ENCODE assay signal across 26 cellular contexts in genomic region chr4:184064877-184065276, GRCh38.
DNase-seq lines count a peak whose midpoint lies in the region; ATAC-seq, FAIRE-seq and TF ChIP-seq lines count a peak whose summit lies in the region.
"Had no signal": no experiment of that assay in that cellular context is flagged by ENCODE, and none has a peak within 500 bp of the region (broad histone marks: within the 10 kb centered on the region; RNA-seq: fewer than 3 reads in every experiment).

No MANE protein-coding gene starts in this region.

- H3K36me3 ChIP-seq in mucosa of rectum (ENCODE audit: control insufficient read depth in 2 of 2, insufficient read depth in 2 of 2, low read length in 2 of 2): no peaks in the 10 kb centered on the region

- H3K9me3 ChIP-seq in A549: no peaks in the 10 kb centered on the region
- no peaks in the 10 kb centered on the region for H3K9me3 ChIP-seq in mucosa of rectum (ENCODE audit: control insufficient read depth in 2 of 2, low read length in 2 of 2)

- no peak for TF ChIP-seq CTCF in A549 (IDR thresholded peaks at IDR 0.05)

- no peak for TF ChIP-seq RAD21 in A549 (conservative IDR thresholded peaks at IDR 0.05 in 1 of 2, IDR thresholded peaks at IDR 0.05 in 1 of 2)

- TF ChIP-seq POLR2A in A549 (IDR thresholded peaks at IDR 0.05; ENCODE audit: low read length): no peak

- H3K4me3 ChIP-seq in A549 (no peak overlapping the region), mucosa of rectum (ENCODE audit: low read length in 2 of 2) (peak overlapping the region; percentile 20 to 31)
- H3K4me3 ChIP-seq: GM12878, GM23248 had no signal

- TF ChIP-seq EP300 in A549 (IDR thresholded peaks at IDR 0.05): no peak

- CTCF ChIA-PET in A549 (lab: Yijun Ruan, JAX): no interaction called here

- 0 out of 3 replicates have a peak, but pooled peaks cover 4% of the 10 kb centered on the region for H3K4me1 ChIP-seq in A549
- H3K4me1 ChIP-seq in mucosa of rectum (ENCODE audit: control insufficient read depth in 2 of 2, insufficient read depth in 2 of 2, low read length in 2 of 2): peaks cover 18 to 24% of the 10 kb centered on the region in 2 donors

- POLR2A ChIA-PET in A549 (lab: Yijun Ruan, JAX): interaction anchor here (1.4 kb wide), 1 partner anchor 77 kb away, joined by 3 read pairs; no protein-coding TSS in a partner anchor

- no peak overlapping the region for H3K9ac ChIP-seq in mucosa of rectum (ENCODE audit: low read depth in 1 of 2, low read length in 2 of 2)
- H3K9ac ChIP-seq: GM23248, KMS-11 had no signal

- ATAC-seq in A549: no peak
- no peak for ATAC-seq in HG02973 (IDR thresholded peaks at IDR 0.05; ENCODE audit: unreplicated experiment)
- ATAC-seq: GM12878, Right ventricle myocardium inferior had no signal

- H3K27me3 ChIP-seq in mucosa of rectum (ENCODE audit: control insufficient read depth in 2 of 2, insufficient read depth in 2 of 2, low read length in 2 of 2): no peaks in the 10 kb centered on the region

- DNase-seq in A549 (ENCODE audit: low read depth in 1 of 2, low spot score in 1 of 2) (no peak), LoVo (ENCODE audit: low spot score) (peak; percentile 49), left kidney (ENCODE audit: low read depth, low spot score) (peak; percentile 32), AG20443 (ENCODE audit: low spot score) (no peak), NCI-H1105 treated with DMSO at 0.1 percent for 48 hours (lab: John Stamatoyannopoulos, UW) (no peak)
- no peak for DNase-seq in stimulated activated CD4-positive, alpha-beta T cell treated with anti-CD3 and anti-CD28 coated beads, Interleukin-2, amount 100 ng/mL, for 24 hours
- DNase-seq: 8988T; CD8-positive, alpha-beta memory T cell; DMS79 treated with DMSO at 0.1 percent for 48 hours; GM23248; H9; HFFc6; IMR-90; MV-4-11; NCI-H1694; NCI-H2081; NCI-H2171; NCI-H345; NCI-H524; NCI-H774 had no signal

- 7% methylated on average over 3 of the region's 5 CpGs for WGBS in A549 (ENCODE audit: missing lambda C conversion rate)

- no peak for FAIRE-seq in A549 (lab: Jason Lieb, UNC)
- FAIRE-seq: GM12878 had no signal

- H3K4me2 ChIP-seq in A549: peak overlapping the region; percentile 21; the same call in 1 of the 3 replicates
- H3K4me2 ChIP-seq: KMS-11 had no signal

- no peak overlapping the region for H3K27ac ChIP-seq in A549
- no peak overlapping the region for H3K27ac ChIP-seq in mucosa of rectum (ENCODE audit: low read depth in 2 of 2, low read length in 2 of 2)
- H3K27ac ChIP-seq: C4-2B, GM23248, KMS-11 had no signal

TF ChIP-seq in A549, 52 proteins besides CTCF, POLR2A, EP300 and RAD21:
- TF ChIP-seq JUNB (IDR thresholded peaks at IDR 0.05) (no peak), USF2 (IDR thresholded peaks at IDR 0.05) (no peak), NFE2L2 (conservative IDR thresholded peaks at IDR 0.05; ENCODE audit: low read length) (no peak), POLR2AphosphoS2 (conservative IDR thresholded peaks at IDR 0.05; ENCODE audit: low read length) (no peak), ZNF302 (CRISPR knock-in tag; IDR thresholded peaks at IDR 0.05) (no peak), BHLHE40 (IDR thresholded peaks at IDR 0.05; ENCODE audit: low read depth, low read length) (no peak), CHD2 (IDR thresholded peaks at IDR 0.05; ENCODE audit: low read length, partially characterized antibody) (no peak), FOSB (CRISPR knock-in tag; IDR thresholded peaks at IDR 0.05) (no peak), REST (IDR thresholded peaks at IDR 0.05) (no peak), CBX8 (IDR thresholded peaks at IDR 0.05) (no peak)

Comparison
In these comparisons a context has a peak if more than half of its experiments do, and no peak if none do; other contexts are left out.
1. DNase-seq: peak in LoVo (single experiment) and left kidney (single experiment); none in A549 (0 of 2), AG20443 (single experiment), NCI-H1105 treated with DMSO at 0.1 percent for 48 hours (single experiment) and stimulated activated CD4-positive, alpha-beta T cell treated with anti-CD3 and anti-CD28 coated beads, Interleukin-2, amount 100 ng/mL, for 24 hours (0 of 2).